ENCODE assay signal across 8 cellular contexts in genomic region chr17:5111402-5112204, GRCh38. TPM values are rescaled to one million over a fixed set of nuclear protein-coding genes. Genes with fewer than 3 reads are reported as not detected.
A peak's percentile ranks its signal among the peaks of the same experiment; 100 is the strongest.
DNase-seq lines count a peak whose midpoint lies in the region; ATAC-seq and TF ChIP-seq lines count a peak whose summit lies in the region.

ZNF232 (minus strand) TSS chr17:5111878; CDS start chr17:5111822, 56 bp downstream.

- H3K27ac Mint-ChIP-seq in naive thymus-derived CD4-positive, alpha-beta T cell: peak within 1 kb of the TSS; percentile 59 to 96 (median 88)
- H3K27ac Mint-ChIP-seq in stimulated activated memory B cell treated with anti-CD40 and anti-IgM and Interleukin-4, amounts not matched to agents 10 μg/mL and 1 μg/mL and 100 μg/mL, for 72 hours: peak within 1 kb of the TSS; percentile 74

- intact Hi-C loops in naive thymus-derived CD4-positive, alpha-beta T cell (cut with micrococcal nuclease): loop anchor here (1.0 to 5.0 kb wide), 8 partner anchors 14 to 379 kb away; partner anchors contain the start of genes ZNF594 (in 2 of the 2), CAMTA2 (in 1 of the 2), INCA1 (in 1 of the 2) and KIF1C (in 1 of the 2)

- POLR2A ChIA-PET in naive thymus-derived CD4-positive, alpha-beta T cell (lab: Charles Lee): interaction anchor here (0.6 to 1.9 kb wide), 9 partner anchors 16 to 325 kb away, joined by 3 to 8 read pairs (median 4); partner anchors contain the start of genes ZFP3 and ZNF594

- DNase-seq in DMS153 treated with DMSO at 0.1 percent for 48 hours (lab: John Stamatoyannopoulos, UW; ENCODE audit: unreplicated experiment) (peak; percentile 78), Kasumi-1 (lab: John Stamatoyannopoulos, UW) (peak; percentile 56 to 62), RKO (ENCODE audit: low spot score) (peak; percentile 96), fibroblast of lung (ENCODE audit: low read depth in 2 of 2) (peak; percentile 90 to 91)
- peak; percentile 73 to 86 for DNase-seq in activated T-helper 1 cell treated with anti-CD3 and anti-CD28 coated beads, Interleukin-2, amount 50 U/mL, for 16 hours (ENCODE audit: low read depth in 1 of 2, low spot score in 1 of 2)
- peak; percentile 83 to 95 (median 87) for DNase-seq in naive thymus-derived CD4-positive, alpha-beta T cell

- H3K79me2 ChIP-seq in fibroblast of lung (ENCODE audit: control insufficient read depth, insufficient read depth, low read length): no peaks in the 10 kb centered on the region

- CTCF ChIA-PET in naive thymus-derived CD4-positive, alpha-beta T cell (lab: Charles Lee): no interaction called here

- peaks cover 5 to 59% (median 21%) of the 10 kb centered on the region in 5 donors for H3K36me3 Mint-ChIP-seq in naive thymus-derived CD4-positive, alpha-beta T cell
- peaks cover 47% of the 10 kb centered on the region for H3K36me3 Mint-ChIP-seq in stimulated activated memory B cell treated with anti-CD40 and anti-IgM and Interleukin-4, amounts not matched to agents 10 μg/mL and 1 μg/mL and 100 μg/mL, for 72 hours

- H3K4me2 ChIP-seq in fibroblast of lung (ENCODE audit: extremely low read depth, insufficient read depth, low read length): peak within 1 kb of the TSS; percentile 95

- no peaks in the 10 kb centered on the region for H4K20me1 ChIP-seq in fibroblast of lung (ENCODE audit: control insufficient read depth, extremely low read depth, insufficient read depth, low read length)

- peaks cover 12 to 19% (median 16%) of the 10 kb centered on the region in 5 donors for H3K27me3 Mint-ChIP-seq in naive thymus-derived CD4-positive, alpha-beta T cell
- H3K27me3 Mint-ChIP-seq in stimulated activated memory B cell treated with anti-CD40 and anti-IgM and Interleukin-4, amounts not matched to agents 10 μg/mL and 1 μg/mL and 100 μg/mL, for 72 hours: peaks cover 16% of the 10 kb centered on the region

- no peaks in the 10 kb centered on the region for H3K4me1 ChIP-seq in fibroblast of lung (ENCODE audit: control insufficient read depth, extremely low read depth, insufficient read depth, low read length)
- peaks cover 9% of the 10 kb centered on the region in 2 donors for H3K4me1 ChIP-seq in naive thymus-derived CD4-positive, alpha-beta T cell (ENCODE audit: control insufficient read depth in 2 of 2, insufficient read depth in 2 of 2, low read length in 2 of 2)

- peak within 1 kb of the TSS; percentile 82 to 96 (median 92) for H3K4me3 Mint-ChIP-seq in naive thymus-derived CD4-positive, alpha-beta T cell
- peak within 1 kb of the TSS; percentile 78 for H3K4me3 Mint-ChIP-seq in stimulated activated memory B cell treated with anti-CD40 and anti-IgM and Interleukin-4, amounts not matched to agents 10 μg/mL and 1 μg/mL and 100 μg/mL, for 72 hours

- peaks cover 15% of the 10 kb centered on the region for H3K27me3 ChIP-seq in fibroblast of lung (ENCODE audit: control insufficient read depth, insufficient read depth, low read length)
- peaks cover 0 to 3% of the 10 kb centered on the region in 2 donors for H3K27me3 ChIP-seq in naive thymus-derived CD4-positive, alpha-beta T cell (ENCODE audit: control insufficient read depth in 2 of 2, insufficient read depth in 2 of 2, low read length in 2 of 2)

- ATAC-seq in GM21737 (IDR thresholded peaks at IDR 0.05; ENCODE audit: unreplicated experiment): peak; percentile 88
- peak; percentile 94 for ATAC-seq in naive thymus-derived CD4-positive, alpha-beta T cell
- ATAC-seq in stimulated activated memory B cell treated with anti-CD40 and anti-IgM and Interleukin-4, amounts not matched to agents 10 μg/mL and 1 μg/mL and 100 μg/mL, for 72 hours: peak; percentile 95

- peak within 1 kb of the TSS; percentile 99 for H2AFZ ChIP-seq in fibroblast of lung (ENCODE audit: low read length)

- peak within 1 kb of the TSS; percentile 74 to 94 (median 85) for H3K4me3 ChIP-seq in fibroblast of lung (replicated peaks in 1 of 4; ENCODE audit: control extremely low read depth in 1 of 4, insufficient read depth in 1 of 4, low read depth in 3 of 4, low read length in 4 of 4)
- H3K4me3 ChIP-seq in naive thymus-derived CD4-positive, alpha-beta T cell (ENCODE audit: low read length): peak within 1 kb of the TSS; percentile 80

- peak within 1 kb of the TSS; percentile 74 for H3K9ac ChIP-seq in fibroblast of lung (ENCODE audit: insufficient read depth, low read length)

- no peak for TF ChIP-seq CTCF in fibroblast of lung (conservative IDR thresholded peaks at IDR 0.05 in 1 of 2, IDR thresholded peaks at IDR 0.05 in 1 of 2; ENCODE audit: low read depth in 1 of 2, low read length in 2 of 2)

- peak within 1 kb of the TSS; percentile 66 for H3K27ac ChIP-seq in fibroblast of lung (ENCODE audit: insufficient read depth, low read length)
- H3K27ac ChIP-seq in naive thymus-derived CD4-positive, alpha-beta T cell (ENCODE audit: low read depth, low read length): peak within 1 kb of the TSS; percentile 74

- peaks cover 14 to 48% (median 36%) of the 10 kb centered on the region in 7 donors for H3K4me1 Mint-ChIP-seq in naive thymus-derived CD4-positive, alpha-beta T cell
- peaks cover 34% of the 10 kb centered on the region for H3K4me1 Mint-ChIP-seq in stimulated activated memory B cell treated with anti-CD40 and anti-IgM and Interleukin-4, amounts not matched to agents 10 μg/mL and 1 μg/mL and 100 μg/mL, for 72 hours

- H3K9me3 Mint-ChIP-seq in naive thymus-derived CD4-positive, alpha-beta T cell: peaks cover 0 to 25% (median 0%) of the 10 kb centered on the region in 11 donors
- no peaks in the 10 kb centered on the region for H3K9me3 Mint-ChIP-seq in stimulated activated memory B cell treated with anti-CD40 and anti-IgM and Interleukin-4, amounts not matched to agents 10 μg/mL and 1 μg/mL and 100 μg/mL, for 72 hours

- H3K36me3 ChIP-seq in fibroblast of lung (ENCODE audit: control insufficient read depth, insufficient read depth, low read length): peaks cover 6% of the 10 kb centered on the region
- peaks cover 0 to 26% (median 0%) of the 10 kb centered on the region in 3 experiments for H3K36me3 ChIP-seq in naive thymus-derived CD4-positive, alpha-beta T cell (ENCODE audit: control insufficient read depth in 2 of 3, insufficient read depth in 3 of 3, low read length in 3 of 3)

- H3K9me3 ChIP-seq in fibroblast of lung (ENCODE audit: control insufficient read depth, insufficient read depth, low read depth, low read length): no peaks in the 10 kb centered on the region
- no peaks in the 10 kb centered on the region for H3K9me3 ChIP-seq in naive thymus-derived CD4-positive, alpha-beta T cell (ENCODE audit: control insufficient read depth in 2 of 3, low read length in 3 of 3)

RNA-seq across cellular contexts. Expression of gene ZNF232, which starts in this region (rescaled TPM):
- total RNA-seq in fibroblast of lung: 7.2 and 7.3 TPM in 2 replicates
- 4.2 and 4.6 TPM in 2 replicates for polyA plus RNA-seq in fibroblast of lung
- polyA plus RNA-seq in fibroblast of lung (2012): 3.3 and 4.4 TPM in 2 replicates
- 7.6 TPM in 1 of 2 replicates, not detected in the other for polyA minus RNA-seq in fibroblast of lung (ENCODE audit: low replicate concordance)
- 10 to 100 TPM in 3 of 5 experiments, 1 to 10 TPM in 2; 5.1 to 20.3 (median 11.2) TPM for total RNA-seq in naive thymus-derived CD4-positive, alpha-beta T cell
- polyA plus RNA-seq in naive thymus-derived CD4-positive, alpha-beta T cell: 10 to 100 TPM in 1 of 2 donors, 1 to 10 TPM in 1; 9.1 to 13.6 TPM

Comparison
In these comparisons a context has a peak if more than half of its experiments do, and no peak if none do; other contexts are left out.
1. Peak in every context shown above with its lines: DNase-seq, ATAC-seq, H3K4me3 ChIP-seq and H3K27ac ChIP-seq.